In the genomic region with DNA sequence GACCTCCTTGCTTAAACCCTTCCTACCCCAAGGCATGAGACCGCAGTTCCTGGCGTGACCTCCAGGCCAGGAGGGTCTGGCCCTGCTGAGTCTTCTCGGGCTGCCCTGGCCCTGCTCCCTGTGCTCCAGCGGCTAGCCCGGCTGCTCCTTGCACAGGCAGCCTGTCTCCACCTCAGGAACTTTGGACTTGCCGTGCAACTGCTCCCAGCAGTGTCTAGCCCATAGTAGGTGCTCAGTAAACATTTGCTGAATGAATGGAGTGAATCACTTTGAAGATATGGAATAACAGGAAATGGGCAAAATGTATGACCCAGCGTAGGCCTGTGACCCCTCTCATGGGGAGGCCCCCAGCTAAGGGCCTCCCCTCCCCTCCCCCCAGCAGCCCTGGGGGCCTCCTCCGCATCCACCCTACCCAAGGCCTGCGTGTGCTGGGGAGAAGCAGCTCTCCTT, we compare ENCODE assay signal across 19 cellular contexts.
DNase-seq lines count a peak whose midpoint lies in the region; ATAC-seq and TF ChIP-seq lines count a peak whose summit lies in the region.
"Had no signal": no experiment of that assay in that cellular context is flagged by ENCODE, and none has a peak within 500 bp of the region (broad histone marks: within the 10 kb centered on the region; RNA-seq: fewer than 3 reads in every experiment).

No MANE protein-coding gene starts in this region.

- H3K27ac ChIP-seq in AG04450 (ENCODE audit: low read depth, low read length) (no peak overlapping the region), lower lobe of right lung (no peak overlapping the region)
- H3K27ac ChIP-seq: uterus had no signal

- no peaks in the 10 kb centered on the region; the same call in none of the 2 replicates for H3K27me3 Mint-ChIP-seq in HFFc6 (ENCODE audit: insufficient read depth)
- H3K27me3 Mint-ChIP-seq: activated CD4-positive, alpha-beta T cell treated with anti-CD3 and anti-CD28 coated beads, Interleukin-2, amount 10 ng/mL, durations not matched to agents 24 days and 14 days had no signal

- no peaks in the 10 kb centered on the region for H3K27me3 ChIP-seq in AG04450 (ENCODE audit: control insufficient read depth, insufficient read depth, low read length)
- no peaks in the 10 kb centered on the region for H3K27me3 ChIP-seq in lower lobe of right lung (ENCODE audit: low read depth)
- H3K27me3 ChIP-seq: uterus had no signal

- POLR2A ChIA-PET in AG04450 (lab: Yijun Ruan, JAX), result no interaction called here

- peak overlapping the region; percentile 38; the same call in 1 of the 2 replicates for H3K27ac Mint-ChIP-seq in HFFc6
- H3K27ac Mint-ChIP-seq: activated CD4-positive, alpha-beta T cell treated with anti-CD3 and anti-CD28 coated beads, Interleukin-2, amount 10 ng/mL, durations not matched to agents 24 days and 14 days had no signal

- TF ChIP-seq CTCF in AG04450 (IDR thresholded peaks at IDR 0.05; ENCODE audit: low read depth, low read length), result 0 out of 2 replicates have a peak, but pooled peaks have one; percentile 28
- peak; percentile 60 for TF ChIP-seq CTCF in HFFc6 (IDR thresholded peaks at IDR 0.05)
- peak; percentile 20 for TF ChIP-seq CTCF in choroid plexus epithelial cell (conservative IDR thresholded peaks at IDR 0.05; ENCODE audit: low read depth, low read length)
- TF ChIP-seq CTCF in lower lobe of right lung (IDR thresholded peaks at IDR 0.05), result no peak

- H3K4me1 Mint-ChIP-seq in HFFc6 (ENCODE audit: low read depth), result 0 out of 2 replicates have a peak, but pooled peaks cover 9% of the 10 kb centered on the region
- H3K4me1 Mint-ChIP-seq: activated CD4-positive, alpha-beta T cell treated with anti-CD3 and anti-CD28 coated beads, Interleukin-2, amount 10 ng/mL, durations not matched to agents 24 days and 14 days had no signal

- H3K4me1 ChIP-seq in lower lobe of right lung, result no peaks in the 10 kb centered on the region
- H3K4me1 ChIP-seq: uterus had no signal

- no peaks in the 10 kb centered on the region for H3K36me3 ChIP-seq in lower lobe of right lung
- H3K36me3 ChIP-seq: uterus had no signal

- H3K36me3 Mint-ChIP-seq in HFFc6 (ENCODE audit: low read depth), result no peaks in the 10 kb centered on the region

- intact Hi-C loops in lower lobe of right lung (cut with DNase I), result no loop called here

- DNase-seq in AG04450 (ENCODE audit: low read depth, low spot score), result no peak
- no peak for DNase-seq in HFFc6
- DNase-seq in choroid plexus epithelial cell (ENCODE audit: low read depth), result no peak
- DNase-seq in lower lobe of right lung, result peak; percentile 22
- DNase-seq in NOMO-1 (lab: John Stamatoyannopoulos, UW; ENCODE audit: unreplicated experiment in 2 of 2), result no peak
- no peak for DNase-seq in LoVo (ENCODE audit: low spot score)
- DNase-seq: activated CD4-positive, alpha-beta T cell treated with anti-CD3 and anti-CD28 coated beads, Interleukin-2, amount 10 ng/mL, durations not matched to agents 24 days and 14 days; kidney glomerular epithelial cell; NCI-H1092 treated with DMSO at 0.1 percent for 48 hours; NCI-H2107; PC-3; SK-N-SH; stimulated activated CD4-positive, alpha-beta T cell treated with anti-CD3 and anti-CD28 coated beads, Interleukin-4, amount 100 ng/mL, for 1 hour; T1000; uterus had no signal

- no peaks in the 10 kb centered on the region; the same call in 1 of the 2 replicates for H3K9me3 ChIP-seq in AG04450 (ENCODE audit: control insufficient read depth, insufficient read depth, low read length)
- no peaks in the 10 kb centered on the region for H3K9me3 ChIP-seq in lower lobe of right lung
- H3K9me3 ChIP-seq: mucosa of descending colon, SK-N-SH, uterus had no signal

- CTCF ChIA-PET in AG04450 (lab: Charles Lee), result interaction anchor here (0.7 kb wide), 1 partner anchor 20 kb away, joined by 4 read pairs; no protein-coding TSS in a partner anchor

- H3K4me3 ChIP-seq in AG04450 (ENCODE audit: low read depth, low read length) (no peak overlapping the region), choroid plexus epithelial cell (ENCODE audit: low read depth, low read length) (no peak overlapping the region), lower lobe of right lung (no peak overlapping the region)
- H3K4me3 ChIP-seq: mucosa of descending colon, uterus had no signal

- ATAC-seq in lower lobe of right lung, result no peak
- ATAC-seq in HG03457 (IDR thresholded peaks at IDR 0.05; ENCODE audit: unreplicated experiment), result no peak
- ATAC-seq in GM19023 (IDR thresholded peaks at IDR 0.05; ENCODE audit: unreplicated experiment), result no peak
- ATAC-seq: esophagus mucosa, mucosa of descending colon, PC-3 had no signal

- no peak overlapping the region for H3K4me3 Mint-ChIP-seq in HFFc6
- H3K4me3 Mint-ChIP-seq: activated CD4-positive, alpha-beta T cell treated with anti-CD3 and anti-CD28 coated beads, Interleukin-2, amount 10 ng/mL, durations not matched to agents 24 days and 14 days had no signal

- H3K9me3 Mint-ChIP-seq in HFFc6, result no peaks in the 10 kb centered on the region
- H3K9me3 Mint-ChIP-seq: activated CD4-positive, alpha-beta T cell treated with anti-CD3 and anti-CD28 coated beads, Interleukin-2, amount 10 ng/mL, durations not matched to agents 24 days and 14 days had no signal
